ENCODE assay signal across 22 cellular contexts in genomic region chr22:31895317-31896133, GRCh38. TPM values are rescaled to one million over a fixed set of nuclear protein-coding genes. Genes with fewer than 3 reads are reported as not detected.
DNase-seq lines count a peak whose midpoint lies in the region; ATAC-seq and TF ChIP-seq lines count a peak whose summit lies in the region.
"Had no signal": no experiment of that assay in that cellular context is flagged by ENCODE, and none has a peak within 500 bp of the region (broad histone marks: within the 10 kb centered on the region; RNA-seq: fewer than 3 reads in every experiment).

No MANE protein-coding gene starts in this region.

- intact Hi-C loops in activated CD4-positive, alpha-beta T cell treated with anti-CD3 and anti-CD28 coated beads for 36 hours (cut with DNase I, micrococcal nuclease), result no loop called here

- H3K36me3 ChIP-seq in osteoblast (ENCODE audit: insufficient read depth, low read length), result peaks cover 10% of the 10 kb centered on the region

- TF ChIP-seq POLR2A in erythroblast (IDR thresholded peaks at IDR 0.05; ENCODE audit: low read length), result no peak

- H3K27ac Mint-ChIP-seq in activated CD4-positive, alpha-beta T cell treated with anti-CD3 and anti-CD28 coated beads for 36 hours, result peak overlapping the region; percentile 6
- peak overlapping the region; percentile 9 for H3K27ac Mint-ChIP-seq in T-helper 17 cell
- no peak overlapping the region for H3K27ac Mint-ChIP-seq in natural killer cell treated with Interleukin-12 subunit alpha and Interleukin-12 subunit beta and Interleukin-15 and Interleukin-18, amount 100 ng/mL, for 72 hours
- H3K27ac Mint-ChIP-seq: CD4-positive, CD25-positive, alpha-beta regulatory T cell had no signal

- no peak overlapping the region for H3K4me2 ChIP-seq in osteoblast (ENCODE audit: insufficient read depth, low read length)

- TF ChIP-seq CTCF in osteoblast (IDR thresholded peaks at IDR 0.05; ENCODE audit: extremely low read depth, low read depth, low read length), result no peak

- no peak overlapping the region for H2AFZ ChIP-seq in osteoblast (ENCODE audit: low read length)
- H2AFZ ChIP-seq: GM23248 had no signal

- no peaks in the 10 kb centered on the region for H3K27me3 ChIP-seq in osteoblast (ENCODE audit: insufficient read depth, low read length)
- H3K27me3 ChIP-seq: SJSA1 had no signal

- H3K4me3 ChIP-seq in osteoblast (ENCODE audit: insufficient read depth, low read length), result no peak overlapping the region
- H3K4me3 ChIP-seq: GM12878, GM23248, SJSA1 had no signal

- no peak for DNase-seq in activated CD4-positive, alpha-beta T cell treated with anti-CD3 and anti-CD28 coated beads for 36 hours
- no peak for DNase-seq in activated CD4-positive, alpha-beta T cell treated with anti-CD3 and anti-CD28 coated beads for 4 hours
- DNase-seq in T-helper 17 cell, result no peak
- peak; percentile 83 to 93 for DNase-seq in erythroblast (lab: John Stamatoyannopoulos, UW)
- peak; percentile 44 for DNase-seq in osteoblast (ENCODE audit: insufficient read length, low spot score, missing footprints)
- no peak for DNase-seq in NCI-H1417 (lab: John Stamatoyannopoulos, UW)
- DNase-seq in natural killer cell treated with Interleukin-12 subunit alpha and Interleukin-12 subunit beta and Interleukin-15 and Interleukin-18, amount 100 ng/mL, for 72 hours (ENCODE audit: low spot score), result no peak
- no peak for DNase-seq in activated effector memory CD4-positive, alpha-beta T cell treated with anti-CD3 and anti-CD28 coated beads, Interleukin-2, amount 50 U/mL, for 16 hours
- DNase-seq: CD4-positive, CD25-positive, alpha-beta regulatory T cell; DMS53; EL; GM23248; KG1; NCI-H1105 treated with DMSO at 0.1 percent for 48 hours; NCI-H1694 treated with DMSO at 0.1 percent for 48 hours; NCI-H2227 treated with DMSO at 0.1 percent for 48 hours; NCI-H510A treated with DMSO at 0.1 percent for 48 hours; NCI-H82 had no signal

- H3K9me3 Mint-ChIP-seq in activated CD4-positive, alpha-beta T cell treated with anti-CD3 and anti-CD28 coated beads for 36 hours (ENCODE audit: low read depth), result no peaks in the 10 kb centered on the region
- H3K9me3 Mint-ChIP-seq in natural killer cell treated with Interleukin-12 subunit alpha and Interleukin-12 subunit beta and Interleukin-15 and Interleukin-18, amount 100 ng/mL, for 72 hours, result no peaks in the 10 kb centered on the region
- H3K9me3 Mint-ChIP-seq: CD4-positive, CD25-positive, alpha-beta regulatory T cell had no signal

- no peak overlapping the region for H3K4me3 Mint-ChIP-seq in activated CD4-positive, alpha-beta T cell treated with anti-CD3 and anti-CD28 coated beads for 36 hours
- no peak overlapping the region for H3K4me3 Mint-ChIP-seq in T-helper 17 cell
- no peak overlapping the region for H3K4me3 Mint-ChIP-seq in natural killer cell treated with Interleukin-12 subunit alpha and Interleukin-12 subunit beta and Interleukin-15 and Interleukin-18, amount 100 ng/mL, for 72 hours
- H3K4me3 Mint-ChIP-seq: CD4-positive, CD25-positive, alpha-beta regulatory T cell had no signal

- no peak overlapping the region for H3K27ac ChIP-seq in osteoblast (ENCODE audit: low read depth, low read length)
- H3K27ac ChIP-seq: 22Rv1, GM23248, SJSA1 had no signal

- peaks cover 13% of the 10 kb centered on the region for H3K36me3 Mint-ChIP-seq in activated CD4-positive, alpha-beta T cell treated with anti-CD3 and anti-CD28 coated beads for 36 hours (ENCODE audit: low read depth)
- H3K36me3 Mint-ChIP-seq in T-helper 17 cell (ENCODE audit: low read depth), result peaks cover 3% of the 10 kb centered on the region
- no peaks in the 10 kb centered on the region for H3K36me3 Mint-ChIP-seq in natural killer cell treated with Interleukin-12 subunit alpha and Interleukin-12 subunit beta and Interleukin-15 and Interleukin-18, amount 100 ng/mL, for 72 hours

- H3K4me1 ChIP-seq in osteoblast (ENCODE audit: insufficient read depth, low read length), result peaks cover 5% of the 10 kb centered on the region
- H3K4me1 ChIP-seq: SJSA1 had no signal

- no peak for ATAC-seq in activated CD4-positive, alpha-beta T cell treated with anti-CD3 and anti-CD28 coated beads for 36 hours
- no peak for ATAC-seq in T-helper 17 cell
- ATAC-seq in natural killer cell treated with Interleukin-12 subunit alpha and Interleukin-12 subunit beta and Interleukin-15 and Interleukin-18, amount 100 ng/mL, for 72 hours, result no peak
- ATAC-seq: GM12878, HCT116 had no signal

- H3K4me1 Mint-ChIP-seq in activated CD4-positive, alpha-beta T cell treated with anti-CD3 and anti-CD28 coated beads for 36 hours, result no peaks in the 10 kb centered on the region
- H3K4me1 Mint-ChIP-seq in T-helper 17 cell, result peaks cover 2% of the 10 kb centered on the region
- peaks cover 0 to 6% of the 10 kb centered on the region in 2 donors for H3K4me1 Mint-ChIP-seq in natural killer cell treated with Interleukin-12 subunit alpha and Interleukin-12 subunit beta and Interleukin-15 and Interleukin-18, amount 100 ng/mL, for 72 hours (ENCODE audit: low read depth in 2 of 2)

- no peaks in the 10 kb centered on the region for H3K79me2 ChIP-seq in osteoblast (ENCODE audit: insufficient read depth, low read length)

- POLR2A ChIA-PET in activated CD4-positive, alpha-beta T cell treated with anti-CD3 and anti-CD28 coated beads for 36 hours (lab: Charles Lee), result no interaction called here

- H4K20me1 ChIP-seq in osteoblast (ENCODE audit: insufficient read depth, low read length), result no peaks in the 10 kb centered on the region

- CTCF ChIA-PET in activated CD4-positive, alpha-beta T cell treated with anti-CD3 and anti-CD28 coated beads for 36 hours (lab: Charles Lee), result interaction anchor here (1.0 to 1.1 kb wide), 2 partner anchors 9 to 75 kb away, joined by 3 to 5 read pairs; no protein-coding TSS in a partner anchor

- no peaks in the 10 kb centered on the region for H3K9me3 ChIP-seq in T-helper 17 cell (ENCODE audit: control insufficient read depth, low read length, poor library complexity, severe bottlenecking)
- no peaks in the 10 kb centered on the region for H3K9me3 ChIP-seq in osteoblast (ENCODE audit: low read depth, low read length)
- H3K9me3 ChIP-seq: SJSA1 had no signal

- no peaks in the 10 kb centered on the region for H3K27me3 Mint-ChIP-seq in activated CD4-positive, alpha-beta T cell treated with anti-CD3 and anti-CD28 coated beads for 36 hours
- H3K27me3 Mint-ChIP-seq in T-helper 17 cell, result no peaks in the 10 kb centered on the region
- H3K27me3 Mint-ChIP-seq in natural killer cell treated with Interleukin-12 subunit alpha and Interleukin-12 subunit beta and Interleukin-15 and Interleukin-18, amount 100 ng/mL, for 72 hours, result no peaks in the 10 kb centered on the region
- H3K27me3 Mint-ChIP-seq: CD4-positive, CD25-positive, alpha-beta regulatory T cell had no signal

RNA-seq across cellular contexts. Expression of gene YWHAH, which starts 48.8 kb away (rescaled TPM):
- 10 to 100 TPM; 83.2 to 98.5 TPM for total RNA-seq in activated CD4-positive, alpha-beta T cell treated with anti-CD3 and anti-CD28 coated beads for 36 hours
- 100 to 1,000 TPM in 1 of 2 donors, 10 to 100 TPM in 1; 84.2 to 114 TPM for total RNA-seq in T-helper 17 cell
- 146 and 151 TPM in 2 replicates for total RNA-seq in osteoblast
- total RNA-seq in natural killer cell treated with Interleukin-12 subunit alpha and Interleukin-12 subunit beta and Interleukin-15 and Interleukin-18, amount 100 ng/mL, for 72 hours, result 100 to 1,000 TPM in 1 of 2 donors, 10 to 100 TPM in 1; 99.2 to 191 TPM

Comparison
In these comparisons a context has a peak if more than half of its experiments do, and no peak if none do; other contexts are left out.
1. DNase-seq: peak in erythroblast (2 of 2) and osteoblast (single experiment); none in activated CD4-positive, alpha-beta T cell treated with anti-CD3 and anti-CD28 coated beads for 36 hours (single experiment), activated CD4-positive, alpha-beta T cell treated with anti-CD3 and anti-CD28 coated beads for 4 hours (0 of 2), T-helper 17 cell (0 of 3), NCI-H1417 (0 of 3), natural killer cell treated with Interleukin-12 subunit alpha and Interleukin-12 subunit beta and Interleukin-15 and Interleukin-18, amount 100 ng/mL, for 72 hours (single experiment) and activated effector memory CD4-positive, alpha-beta T cell treated with anti-CD3 and anti-CD28 coated beads, Interleukin-2, amount 50 U/mL, for 16 hours (single experiment).
2. H3K27ac Mint-ChIP-seq: peak in activated CD4-positive, alpha-beta T cell treated with anti-CD3 and anti-CD28 coated beads for 36 hours (single experiment) and T-helper 17 cell (single experiment); none in natural killer cell treated with Interleukin-12 subunit alpha and Interleukin-12 subunit beta and Interleukin-15 and Interleukin-18, amount 100 ng/mL, for 72 hours (0 of 2).